ENCODE assay signal across 1 cellular context in the genomic region with DNA sequence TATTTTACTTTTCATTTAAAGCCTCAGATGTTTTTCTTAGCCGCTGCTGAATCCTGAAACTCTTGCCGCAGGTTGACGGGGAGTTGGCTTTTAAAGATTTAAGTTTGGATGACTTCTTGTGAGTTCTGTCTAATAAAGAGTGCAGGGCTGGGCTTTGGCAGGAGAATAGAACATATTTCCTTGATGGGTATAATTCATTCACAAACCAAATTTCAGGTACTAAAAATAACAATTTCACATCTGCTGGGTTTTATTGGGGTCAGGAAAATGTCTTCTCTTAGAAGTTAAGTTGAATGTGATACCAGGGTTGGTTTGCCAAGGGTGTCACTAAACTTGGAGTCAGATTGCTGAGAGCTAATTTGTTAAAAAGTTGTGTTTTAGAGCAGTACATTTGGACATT.
TF ChIP-seq lines count a peak whose summit lies in the region.

No MANE protein-coding gene starts in this region.

TF ChIP-seq in K562, 482 proteins besides CTCF, POLR2A, EP300 and RAD21:
- TF ChIP-seq, protein P1, sequence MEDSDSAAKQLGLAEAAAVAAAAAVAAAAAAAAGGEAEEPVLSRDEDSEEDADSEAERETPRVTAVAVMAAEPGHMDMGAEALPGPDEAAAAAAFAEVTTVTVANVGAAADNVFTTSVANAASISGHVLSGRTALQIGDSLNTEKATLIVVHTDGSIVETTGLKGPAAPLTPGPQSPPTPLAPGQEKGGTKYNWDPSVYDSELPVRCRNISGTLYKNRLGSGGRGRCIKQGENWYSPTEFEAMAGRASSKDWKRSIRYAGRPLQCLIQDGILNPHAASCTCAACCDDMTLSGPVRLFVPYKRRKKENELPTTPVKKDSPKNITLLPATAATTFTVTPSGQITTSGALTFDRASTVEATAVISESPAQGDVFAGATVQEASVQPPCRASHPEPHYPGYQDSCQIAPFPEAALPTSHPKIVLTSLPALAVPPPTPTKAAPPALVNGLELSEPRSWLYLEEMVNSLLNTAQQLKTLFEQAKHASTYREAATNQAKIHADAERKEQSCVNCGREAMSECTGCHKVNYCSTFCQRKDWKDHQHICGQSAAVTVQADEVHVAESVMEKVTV (CRISPR knock-in tag; IDR thresholded peaks at IDR 0.05), result no peak
- TF ChIP-seq FOXK1 (CRISPR knock-in tag; IDR thresholded peaks at IDR 0.05; ENCODE audit: borderline replicate concordance) (no peak), MYC (IDR thresholded peaks at IDR 0.05; ENCODE audit: low read depth, low read length) (no peak), MYC (CRISPR knock-in tag; IDR thresholded peaks at IDR 0.05; ENCODE audit: borderline replicate concordance, low read depth) (no peak), RBM15 (IDR thresholded peaks at IDR 0.05; ENCODE audit: insufficient read depth, low read length) (no peak), POLR2H (tag; IDR thresholded peaks at IDR 0.05; ENCODE audit: low read depth) (no peak), TCFL5 (CRISPR knock-in tag; conservative IDR thresholded peaks at IDR 0.05) (no peak), GABPA (tag; conservative IDR thresholded peaks at IDR 0.05; ENCODE audit: low read depth) (no peak), TAL1 (IDR thresholded peaks at IDR 0.05) (no peak), NBN (IDR thresholded peaks at IDR 0.05; ENCODE audit: low read depth) (no peak), PHB (CRISPR knock-in tag; IDR thresholded peaks at IDR 0.05) (no peak), FOXJ2 (tag; IDR thresholded peaks at IDR 0.05) (no peak), TGIF2 (CRISPR knock-in tag; IDR thresholded peaks at IDR 0.05) (no peak)
- TF ChIP-seq, protein P2, sequence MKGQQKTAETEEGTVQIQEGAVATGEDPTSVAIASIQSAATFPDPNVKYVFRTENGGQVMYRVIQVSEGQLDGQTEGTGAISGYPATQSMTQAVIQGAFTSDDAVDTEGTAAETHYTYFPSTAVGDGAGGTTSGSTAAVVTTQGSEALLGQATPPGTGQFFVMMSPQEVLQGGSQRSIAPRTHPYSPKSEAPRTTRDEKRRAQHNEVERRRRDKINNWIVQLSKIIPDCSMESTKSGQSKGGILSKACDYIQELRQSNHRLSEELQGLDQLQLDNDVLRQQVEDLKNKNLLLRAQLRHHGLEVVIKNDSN (CRISPR knock-in tag; IDR thresholded peaks at IDR 0.05), result no peak
- TF ChIP-seq, protein P3, sequence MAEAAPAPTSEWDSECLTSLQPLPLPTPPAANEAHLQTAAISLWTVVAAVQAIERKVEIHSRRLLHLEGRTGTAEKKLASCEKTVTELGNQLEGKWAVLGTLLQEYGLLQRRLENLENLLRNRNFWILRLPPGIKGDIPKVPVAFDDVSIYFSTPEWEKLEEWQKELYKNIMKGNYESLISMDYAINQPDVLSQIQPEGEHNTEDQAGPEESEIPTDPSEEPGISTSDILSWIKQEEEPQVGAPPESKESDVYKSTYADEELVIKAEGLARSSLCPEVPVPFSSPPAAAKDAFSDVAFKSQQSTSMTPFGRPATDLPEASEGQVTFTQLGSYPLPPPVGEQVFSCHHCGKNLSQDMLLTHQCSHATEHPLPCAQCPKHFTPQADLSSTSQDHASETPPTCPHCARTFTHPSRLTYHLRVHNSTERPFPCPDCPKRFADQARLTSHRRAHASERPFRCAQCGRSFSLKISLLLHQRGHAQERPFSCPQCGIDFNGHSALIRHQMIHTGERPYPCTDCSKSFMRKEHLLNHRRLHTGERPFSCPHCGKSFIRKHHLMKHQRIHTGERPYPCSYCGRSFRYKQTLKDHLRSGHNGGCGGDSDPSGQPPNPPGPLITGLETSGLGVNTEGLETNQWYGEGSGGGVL (CRISPR knock-in tag; IDR thresholded peaks at IDR 0.05), result no peak
- TF ChIP-seq, protein P4, sequence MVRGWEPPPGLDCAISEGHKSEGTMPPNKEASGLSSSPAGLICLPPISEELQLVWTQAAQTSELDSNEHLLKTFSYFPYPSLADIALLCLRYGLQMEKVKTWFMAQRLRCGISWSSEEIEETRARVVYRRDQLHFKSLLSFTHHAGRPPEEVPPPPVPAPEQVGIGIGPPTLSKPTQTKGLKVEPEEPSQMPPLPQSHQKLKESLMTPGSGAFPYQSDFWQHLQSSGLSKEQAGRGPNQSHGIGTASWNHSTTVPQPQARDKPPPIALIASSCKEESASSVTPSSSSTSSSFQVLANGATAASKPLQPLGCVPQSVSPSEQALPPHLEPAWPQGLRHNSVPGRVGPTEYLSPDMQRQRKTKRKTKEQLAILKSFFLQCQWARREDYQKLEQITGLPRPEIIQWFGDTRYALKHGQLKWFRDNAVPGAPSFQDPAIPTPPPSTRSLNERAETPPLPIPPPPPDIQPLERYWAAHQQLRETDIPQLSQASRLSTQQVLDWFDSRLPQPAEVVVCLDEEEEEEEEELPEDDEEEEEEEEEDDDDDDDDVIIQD (CRISPR knock-in tag; IDR thresholded peaks at IDR 0.05), result no peak
- TF ChIP-seq, protein P5, sequence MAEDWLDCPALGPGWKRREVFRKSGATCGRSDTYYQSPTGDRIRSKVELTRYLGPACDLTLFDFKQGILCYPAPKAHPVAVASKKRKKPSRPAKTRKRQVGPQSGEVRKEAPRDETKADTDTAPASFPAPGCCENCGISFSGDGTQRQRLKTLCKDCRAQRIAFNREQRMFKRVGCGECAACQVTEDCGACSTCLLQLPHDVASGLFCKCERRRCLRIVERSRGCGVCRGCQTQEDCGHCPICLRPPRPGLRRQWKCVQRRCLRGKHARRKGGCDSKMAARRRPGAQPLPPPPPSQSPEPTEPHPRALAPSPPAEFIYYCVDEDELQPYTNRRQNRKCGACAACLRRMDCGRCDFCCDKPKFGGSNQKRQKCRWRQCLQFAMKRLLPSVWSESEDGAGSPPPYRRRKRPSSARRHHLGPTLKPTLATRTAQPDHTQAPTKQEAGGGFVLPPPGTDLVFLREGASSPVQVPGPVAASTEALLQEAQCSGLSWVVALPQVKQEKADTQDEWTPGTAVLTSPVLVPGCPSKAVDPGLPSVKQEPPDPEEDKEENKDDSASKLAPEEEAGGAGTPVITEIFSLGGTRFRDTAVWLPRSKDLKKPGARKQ (CRISPR knock-in tag; IDR thresholded peaks at IDR 0.05), result no peak
